10 cellular contexts compared by ENCODE assay signal in genomic region chr2:51379997-51380396, GRCh38.
"Had no signal": no experiment of that assay in that cellular context is flagged by ENCODE, and none has a peak within 500 bp of the region (broad histone marks: within the 10 kb centered on the region; RNA-seq: fewer than 3 reads in every experiment).

No MANE protein-coding gene starts in this region.

- H3K36me3 ChIP-seq: HAP-1 had no signal

- H3K4me2 ChIP-seq: GM23338 had no signal

- DNase-seq: GM23248, GOT3, H7, H9, HCEC 1CT, HFFc6 had no signal

- H3K9ac ChIP-seq: GM23248 had no signal

- H2AFZ ChIP-seq: GM23248, GM23338 had no signal

- H3K4me3 ChIP-seq: GM23248, GM23338, HAP-1 had no signal

- H3K27ac ChIP-seq: GM23248 had no signal

- FAIRE-seq: H1, H54 had no signal

- H3K4me1 ChIP-seq: HAP-1 had no signal

- H3K9me3 ChIP-seq: HAP-1 had no signal
